ENCODE assay signal across 7 cellular contexts in the genomic region with DNA sequence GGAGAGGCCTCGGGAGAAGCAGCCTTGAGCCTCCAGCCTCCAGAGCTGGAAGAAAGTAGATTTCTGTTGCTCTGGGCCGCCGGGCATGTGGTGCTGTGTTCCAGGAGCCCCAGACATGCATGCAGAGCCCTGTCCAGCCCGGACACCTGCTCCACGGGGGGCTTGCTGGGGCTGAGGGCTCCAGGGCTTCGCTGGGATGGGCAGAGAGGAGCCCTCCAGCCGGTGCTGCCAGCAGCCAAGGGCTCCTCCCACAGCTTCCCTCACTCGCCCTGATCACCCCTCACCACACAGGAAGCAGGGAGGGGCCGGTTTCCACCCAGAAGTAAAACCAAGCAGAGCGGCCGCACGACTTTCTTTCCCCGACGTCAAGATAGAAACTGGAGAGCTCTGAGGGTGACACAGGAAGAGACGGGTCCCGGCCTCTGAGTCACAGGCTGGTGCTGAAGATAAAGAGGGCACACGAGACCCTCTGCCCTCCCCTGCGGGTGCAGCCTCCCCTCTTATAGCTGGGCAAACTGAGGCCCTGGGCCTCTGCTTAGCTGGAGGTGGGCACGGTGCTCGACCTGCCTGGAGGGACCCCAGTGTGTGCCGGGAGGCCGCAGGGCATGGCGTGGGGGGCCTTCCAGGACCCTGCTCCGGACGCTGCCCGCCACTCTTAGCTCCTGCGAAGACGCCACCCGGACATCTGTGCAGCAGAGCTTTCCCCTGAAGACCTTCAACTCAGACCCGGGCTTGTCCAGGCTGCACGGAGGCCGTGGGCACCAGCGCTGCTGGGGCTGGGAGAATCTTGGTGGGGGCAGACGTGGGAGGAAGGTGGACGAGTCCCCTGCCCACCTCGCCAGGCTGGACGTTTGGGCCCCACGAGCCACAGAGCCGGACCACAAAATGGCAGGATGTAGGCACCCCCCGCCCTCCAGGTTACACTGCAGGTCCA. TPM values are rescaled to one million over a fixed set of nuclear protein-coding genes. Genes with fewer than 3 reads are reported as not detected.
DNase-seq lines count a peak whose midpoint lies in the region; ATAC-seq and TF ChIP-seq lines count a peak whose summit lies in the region.

No MANE protein-coding gene starts in this region.

- no peaks in the 10 kb centered on the region for H3K79me2 ChIP-seq in PC-9 (ENCODE audit: low read depth)

- H4K20me1 ChIP-seq in PC-9 (ENCODE audit: insufficient read depth), result no peaks in the 10 kb centered on the region

- BruUV-seq in PC-9 (replicated peaks; lab: Mats Ljungman, UMichigan), result TSS peak; percentile 89

- H2AFZ ChIP-seq in PC-9, result no peak overlapping the region

- TF ChIP-seq CTCF in PC-9 (conservative IDR thresholded peaks at IDR 0.05), result no peak

- no peak overlapping the region for H3K4me2 ChIP-seq in PC-9

- no peaks in the 10 kb centered on the region for H3K9me2 ChIP-seq in PC-9 (ENCODE audit: insufficient read depth)

- no peaks in the 10 kb centered on the region for H3K4me1 ChIP-seq in PC-9 (replicated peaks; ENCODE audit: insufficient read depth)

- CTCF ChIA-PET in PC-9 (lab: Charles Lee), result interaction anchor here (0.6 kb wide), 1 partner anchor 45 kb away, joined by 10 read pairs; no protein-coding TSS in a partner anchor

- H3K36me3 ChIP-seq in PC-9 (ENCODE audit: low read depth), result no peaks in the 10 kb centered on the region

- intact Hi-C loops in PC-9 (cut with micrococcal nuclease; ENCODE audit: unreplicated experiment) (loop anchor here (1.0 kb wide), 1 partner anchor 24 kb away; no protein-coding TSS in a partner anchor), left ventricle myocardium superior (cut with micrococcal nuclease) (no loop called here)

- H3K27ac ChIP-seq in PC-9, result no peak overlapping the region

- ATAC-seq in GM18907 (IDR thresholded peaks at IDR 0.05; ENCODE audit: unreplicated experiment) (peak; percentile 78), HG02973 (IDR thresholded peaks at IDR 0.05; ENCODE audit: unreplicated experiment) (peak; percentile 67), left ventricle myocardium superior (peak; percentile 61)

- no peaks in the 10 kb centered on the region for H3K27me3 ChIP-seq in PC-9 (ENCODE audit: insufficient read depth, low read depth)

- H3F3A ChIP-seq in PC-9 (ENCODE audit: insufficient read depth, low read depth), result no peaks in the 10 kb centered on the region; the same call in 1 of the 2 replicates

- H3K9me3 ChIP-seq in PC-9 (ENCODE audit: insufficient read depth, low read depth), result no peaks in the 10 kb centered on the region

- POLR2A ChIA-PET in PC-9 (lab: Charles Lee; ENCODE audit: unreplicated experiment), result interaction anchor here (0.6 kb wide), 1 partner anchor 21 kb away, joined by 3 read pairs; no protein-coding TSS in a partner anchor

- no peak overlapping the region for H3K4me3 ChIP-seq in PC-9

- DNase-seq in PC-9 (peak in 1 of 2 experiments; percentile 84), activated T-helper 1 cell treated with Interleukin-2 at 50 U/mL for 16 hours (ENCODE audit: low read depth) (peak; percentile 86), left ventricle myocardium superior (peak; percentile 77), DMS53 treated with DMSO at 0.1 percent for 48 hours (lab: John Stamatoyannopoulos, UW; ENCODE audit: unreplicated experiment) (no peak)
- DNase-seq in stimulated activated CD4-positive, alpha-beta T cell treated with anti-CD3 and anti-CD28 coated beads, Interleukin-15, amount 100 ng/mL, for 48 hours (ENCODE audit: low read depth in 2 of 2), result peak; percentile 92 to 95

RNA-seq across cellular contexts. Expression of a gene that starts 31.1 kb away (rescaled TPM):
- 73.9 and 102 TPM in 2 replicates for total RNA-seq in PC-9 (2021)
- 10.2 TPM for total RNA-seq in left ventricle myocardium superior

RNA-seq across cellular contexts. Expression of a gene that starts 47.0 kb away (rescaled TPM):
- 120 and 166 TPM in 2 replicates for total RNA-seq in PC-9 (2021)
- 20.6 TPM for total RNA-seq in left ventricle myocardium superior

RNA-seq across cellular contexts. Expression of a gene that starts 52.0 kb away (rescaled TPM):
- total RNA-seq in PC-9 (2021), result 28.9 and 29.3 TPM in 2 replicates
- 9.6 TPM for total RNA-seq in left ventricle myocardium superior

RNA-seq across cellular contexts. Expression of a gene that starts 59.6 kb away (rescaled TPM):
- total RNA-seq in PC-9 (2021) (0.63 TPM in 1 of 2 replicates, not detected in the other), left ventricle myocardium superior (not detected)
